13 cellular contexts compared by ENCODE assay signal in the genomic region with DNA sequence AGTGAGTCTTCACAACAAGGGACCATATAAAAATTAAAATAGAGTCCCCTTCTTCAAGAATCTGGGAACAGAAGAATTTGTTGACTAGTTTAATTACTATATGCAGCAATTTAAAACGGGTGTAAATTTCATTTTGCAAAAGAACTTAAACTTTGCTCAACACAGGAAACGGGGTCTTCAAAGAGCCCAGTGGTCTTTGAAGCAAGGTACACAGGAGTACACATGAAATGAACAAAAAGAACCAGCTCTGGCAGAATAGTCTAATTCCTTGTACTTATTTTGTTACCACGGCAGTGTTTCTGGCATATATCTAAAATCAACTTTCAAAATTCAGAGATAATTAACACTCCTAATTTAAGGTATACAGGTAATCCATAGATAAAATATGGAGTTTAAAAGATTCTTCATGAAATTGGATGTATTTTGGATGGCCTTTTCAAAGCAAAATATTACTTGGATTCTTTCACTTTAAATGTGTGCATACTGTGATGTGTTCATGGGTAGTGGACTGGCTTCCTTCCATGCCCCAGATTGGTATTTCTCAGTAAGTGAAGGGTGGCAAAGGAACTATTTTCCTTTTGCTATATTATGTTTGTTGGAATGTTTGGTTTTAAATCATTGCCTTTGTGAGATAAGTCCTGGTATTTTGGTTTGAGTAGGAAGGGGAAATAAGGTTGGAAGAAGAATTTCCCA.
"Had no signal": no experiment of that assay in that cellular context is flagged by ENCODE, and none has a peak within 500 bp of the region (broad histone marks: within the 10 kb centered on the region; RNA-seq: fewer than 3 reads in every experiment).

No MANE protein-coding gene starts in this region.

- H3K4me3 Mint-ChIP-seq: activated T-helper 1 cell treated with anti-CD3 and anti-CD28 coated beads, Interleukin-12 subunit alpha, Interleukin-12 subunit beta, Interleukin-2, Interleukin-4 antibody, amounts not matched to agents 30 ng/mL and 10 ng/mL and 1 ng/mL, durations not matched to agents 14 hours and 24 hours and 36 hours; endodermal cell had no signal

- H3K4me1 Mint-ChIP-seq: endodermal cell had no signal

- ATAC-seq: activated CD4-positive, CD25-positive, alpha-beta regulatory T cell treated with anti-CD3 and anti-CD28 coated beads, Interleukin-2, amount 50 U/mL, for 24 hours had no signal

- H3K4me1 ChIP-seq: right atrium auricular region, upper lobe of left lung had no signal

- DNase-seq: activated CD4-positive, alpha-beta T cell treated with anti-CD3 and anti-CD28 coated beads, Interleukin-2, amount 50 U/mL, for 4 hours; activated naive CD4-positive, alpha-beta T cell treated with Interleukin-2 at 50 U/mL for 16 hours; dorsolateral prefrontal cortex; endodermal cell; head of caudate nucleus; mesenchymal stem cell; stimulated activated CD4-positive, alpha-beta T cell treated with anti-CD3 and anti-CD28 coated beads, Interleukin-15, amount 100 ng/mL, for 24 hours; stimulated activated CD4-positive, alpha-beta T cell treated with anti-CD3 and anti-CD28 coated beads, Interleukin-4, amount 100 ng/mL, for 24 hours; upper lobe of left lung had no signal

- H3K27ac ChIP-seq: right atrium auricular region, upper lobe of left lung had no signal

- H3K36me3 ChIP-seq: right atrium auricular region, upper lobe of left lung had no signal

- H3K27ac Mint-ChIP-seq: activated T-helper 1 cell treated with anti-CD3 and anti-CD28 coated beads, Interleukin-12 subunit alpha, Interleukin-12 subunit beta, Interleukin-2, Interleukin-4 antibody, amounts not matched to agents 30 ng/mL and 10 ng/mL and 1 ng/mL, durations not matched to agents 14 hours and 24 hours and 36 hours; endodermal cell had no signal

- H3K9me3 ChIP-seq: right atrium auricular region, upper lobe of left lung had no signal

- H3K4me3 ChIP-seq: dorsolateral prefrontal cortex, right atrium auricular region, upper lobe of left lung had no signal

- H3K27me3 Mint-ChIP-seq: progenitor cell of endocrine pancreas had no signal

- H3K27me3 ChIP-seq: dorsolateral prefrontal cortex, right atrium auricular region, upper lobe of left lung had no signal

- H3K9me3 Mint-ChIP-seq: endodermal cell had no signal
